1 cellular context compared by ENCODE assay signal in the genomic region with DNA sequence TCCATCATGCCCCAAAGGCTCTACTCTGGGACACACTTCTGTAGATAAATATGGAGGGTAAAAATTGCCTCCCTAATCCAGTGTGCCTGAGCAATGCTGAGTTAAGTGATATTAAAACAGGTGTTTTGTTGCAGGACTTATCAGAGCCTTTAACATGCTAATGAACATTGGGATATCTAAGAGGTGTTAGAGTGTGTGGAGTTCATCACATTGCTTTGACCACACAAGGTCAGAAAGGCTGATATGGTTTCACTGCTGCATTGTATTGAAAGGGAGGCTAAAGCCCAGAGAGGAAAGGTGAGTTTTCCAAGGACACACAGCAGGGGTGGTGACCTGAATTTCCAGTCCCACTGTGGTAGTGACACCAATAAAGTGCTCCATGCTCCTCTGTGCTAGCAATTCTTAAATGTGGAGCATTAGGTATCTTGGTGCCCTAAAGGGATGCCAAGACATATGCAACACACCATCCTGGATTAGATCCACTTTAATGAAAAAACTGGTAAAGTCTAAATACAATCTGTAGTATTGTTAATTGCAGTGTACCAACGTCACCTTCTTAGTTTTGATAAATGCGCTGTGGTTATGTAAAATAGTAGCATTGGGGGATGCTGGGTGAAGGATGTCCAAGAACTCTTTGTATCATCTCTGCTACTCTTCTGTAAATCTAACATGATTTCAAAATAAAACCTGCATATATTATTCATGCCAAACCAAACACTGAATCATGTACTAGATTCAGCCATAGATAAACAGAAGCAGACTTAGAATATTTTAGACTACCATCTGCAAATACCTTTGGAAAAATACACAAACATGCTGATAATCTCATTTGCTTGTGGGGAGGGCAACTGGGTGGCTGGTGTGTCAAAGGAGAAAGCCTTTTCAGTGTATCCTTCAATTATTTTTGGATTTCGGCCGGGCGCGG.
TF ChIP-seq lines count a peak whose summit lies in the region.

No MANE protein-coding gene starts in this region.

TF ChIP-seq in K562, 482 proteins besides CTCF, POLR2A, EP300 and RAD21:
- TF ChIP-seq KDM1A (IDR thresholded peaks at IDR 0.05) (peak in 1 of 2 experiments; percentile 35; a peak in 1 of 4 replicates), ZFP36 (IDR thresholded peaks at IDR 0.05; ENCODE audit: low read depth, low read length, partially characterized antibody) (peak; percentile 15), THRAP3 (IDR thresholded peaks at IDR 0.05; ENCODE audit: borderline replicate concordance) (no peak), CHD1 (IDR thresholded peaks at IDR 0.05; ENCODE audit: low read length) (no peak), MCM7 (IDR thresholded peaks at IDR 0.05) (no peak), TCF3 (CRISPR knock-in tag; IDR thresholded peaks at IDR 0.05) (no peak), RBM25 (IDR thresholded peaks at IDR 0.05; ENCODE audit: low read depth, low read length, severe bottlenecking) (peak; percentile 74), BCOR (IDR thresholded peaks at IDR 0.05) (peak; percentile 59), ZNF239 (CRISPR knock-in tag; IDR thresholded peaks at IDR 0.05) (peak; percentile 98)
- TF ChIP-seq, protein P1, sequence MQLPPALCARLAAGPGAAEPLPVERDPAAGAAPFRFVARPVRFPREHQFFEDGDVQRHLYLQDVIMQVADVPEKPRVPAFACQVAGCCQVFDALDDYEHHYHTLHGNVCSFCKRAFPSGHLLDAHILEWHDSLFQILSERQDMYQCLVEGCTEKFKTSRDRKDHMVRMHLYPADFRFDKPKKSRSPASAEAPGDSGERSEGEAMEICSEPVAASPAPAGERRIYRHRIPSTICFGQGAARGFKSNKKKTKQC (CRISPR knock-in tag; IDR thresholded peaks at IDR 0.05) = no peak
